8 cellular contexts compared by ENCODE assay signal in the genomic region with DNA sequence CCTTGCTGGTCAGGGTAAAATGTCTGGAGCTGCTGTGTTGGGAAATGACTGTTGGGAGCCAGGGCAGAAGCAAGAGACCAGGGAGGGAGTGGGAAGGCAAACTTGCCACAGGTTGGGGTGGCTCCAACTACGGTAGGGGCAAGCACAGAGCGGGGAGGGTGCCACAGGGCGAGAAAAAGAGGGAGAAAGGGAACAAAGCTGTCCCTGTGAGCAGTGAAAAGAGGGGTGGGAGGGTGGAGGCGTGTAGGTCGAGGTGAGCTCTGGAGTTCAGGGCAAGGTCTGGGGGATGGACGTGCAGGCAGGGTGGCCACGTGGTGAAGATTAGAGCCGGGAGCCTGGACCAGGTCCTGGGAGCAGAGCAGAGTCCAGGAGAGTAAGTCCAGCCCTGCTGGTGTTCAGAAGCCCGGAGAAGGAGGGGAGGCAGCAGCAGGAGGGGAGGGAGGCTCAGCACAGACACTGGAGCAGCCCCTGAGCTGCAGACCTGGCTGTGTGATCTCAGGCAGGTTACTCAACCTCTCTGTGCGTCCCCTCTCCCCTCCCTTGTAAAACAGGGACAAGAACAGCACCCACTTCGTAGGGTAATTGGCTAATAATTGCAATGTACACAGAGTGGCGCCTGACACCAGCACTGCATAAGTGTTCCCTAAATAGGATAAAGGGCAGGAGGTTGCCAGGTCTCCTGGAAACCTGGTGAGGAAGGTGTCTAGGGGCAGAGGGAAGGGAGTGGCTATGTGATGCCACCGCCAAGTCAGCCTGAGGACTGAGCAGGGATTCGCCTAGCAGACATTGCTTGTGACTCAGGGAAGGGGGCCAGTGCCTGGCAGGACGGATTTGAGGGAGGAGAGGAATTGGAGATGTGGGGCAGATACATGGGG. TPM values are rescaled to one million over a fixed set of nuclear protein-coding genes. Genes with fewer than 3 reads are reported as not detected.
A peak's percentile ranks its signal among the peaks of the same experiment; 100 is the strongest.
DNase-seq lines count a peak whose midpoint lies in the region; ATAC-seq and TF ChIP-seq lines count a peak whose summit lies in the region.

No MANE protein-coding gene starts in this region.

- POLR2A ChIA-PET in OCI-LY7 (lab: Charles Lee): no interaction called here

- H3K4me1 ChIP-seq in liver (ENCODE audit: control insufficient read depth in 4 of 4, insufficient read depth in 4 of 4, low read length in 3 of 4): peaks cover 17 to 69% (median 50%) of the 10 kb centered on the region in 4 donors
- H3K4me1 ChIP-seq in transverse colon: peaks cover 22 to 65% (median 49%) of the 10 kb centered on the region in 4 donors
- H3K4me1 ChIP-seq in OCI-LY7 (ENCODE audit: insufficient read depth, low read length, poor library complexity, severe bottlenecking): peaks cover 46% of the 10 kb centered on the region

- TF ChIP-seq CTCF in liver (IDR thresholded peaks at IDR 0.05; ENCODE audit: low read depth, low read length, missing input control): no peak
- no peak for TF ChIP-seq CTCF in transverse colon (IDR thresholded peaks at IDR 0.05)
- TF ChIP-seq CTCF in OCI-LY7 (conservative IDR thresholded peaks at IDR 0.05; ENCODE audit: low read length): no peak

- intact Hi-C loops in activated naive CD4-positive, alpha-beta T cell treated with anti-CD3 and anti-CD28 coated beads for 36 hours (cut with micrococcal nuclease): loop anchor here (1.0 to 5.0 kb wide), 4 partner anchors 21 to 301 kb away; partner anchors contain the start of genes ARID3A and PTBP1
- intact Hi-C loops in transverse colon (cut with DNase I; ENCODE audit: low total_unique reads) (no loop called here), OCI-LY7 (cut with micrococcal nuclease; ENCODE audit: unreplicated experiment) (no loop called here)

- H3K9me3 ChIP-seq in liver (ENCODE audit: control insufficient read depth in 4 of 4, low read length in 3 of 4) (no peaks in the 10 kb centered on the region), transverse colon (no peaks in the 10 kb centered on the region), OCI-LY7 (ENCODE audit: low read length) (no peaks in the 10 kb centered on the region)

- H3K4me2 ChIP-seq in OCI-LY7 (ENCODE audit: low read length): no peak overlapping the region

- peaks cover 8% of the 10 kb centered on the region for H3K36me3 Mint-ChIP-seq in activated naive CD4-positive, alpha-beta T cell treated with anti-CD3 and anti-CD28 coated beads for 36 hours (ENCODE audit: low read depth)
- H3K36me3 Mint-ChIP-seq in activated naive CD4-positive, alpha-beta T cell treated with anti-CD3 and anti-CD28 coated beads, Interleukin-2, amount 50 U/mL, for 72 hours: peaks cover 11 to 15% of the 10 kb centered on the region in 2 donors

- no peaks in the 10 kb centered on the region for H3K27me3 Mint-ChIP-seq in activated naive CD4-positive, alpha-beta T cell treated with anti-CD3 and anti-CD28 coated beads for 36 hours (ENCODE audit: low read depth)

- DNase-seq in activated naive CD4-positive, alpha-beta T cell treated with anti-CD3 and anti-CD28 coated beads for 36 hours: no peak
- no peak for DNase-seq in activated naive CD4-positive, alpha-beta T cell treated with Interleukin-2 at 50 U/mL for 16 hours
- DNase-seq in activated naive CD4-positive, alpha-beta T cell treated with anti-CD3 and anti-CD28 coated beads, Interleukin-2, amount 50 U/mL, for 72 hours (ENCODE audit: low spot score in 2 of 2): no peak
- DNase-seq in transverse colon (peak; percentile 46), COR-L47 (lab: John Stamatoyannopoulos, UW) (no peak), OCI-LY7 (ENCODE audit: low spot score) (no peak)

- no peak for TF ChIP-seq POLR2A in transverse colon (IDR thresholded peaks at IDR 0.05)

- H3K27ac ChIP-seq in liver (ENCODE audit: low read depth in 1 of 2, low read length in 2 of 2): peak overlapping the region; percentile 88 to 97
- peak overlapping the region; percentile 34 to 100 (median 57) for H3K27ac ChIP-seq in transverse colon
- no peak overlapping the region for H3K27ac ChIP-seq in OCI-LY7 (ENCODE audit: low read depth, low read length, poor library complexity, severe bottlenecking)

- CTCF ChIA-PET in activated naive CD4-positive, alpha-beta T cell treated with anti-CD3 and anti-CD28 coated beads for 36 hours (lab: Charles Lee): no interaction called here
- CTCF ChIA-PET in OCI-LY7 (lab: Charles Lee; ENCODE audit: unreplicated experiment): no interaction called here

- BruUV-seq in OCI-LY7 (replicated peaks; lab: Mats Ljungman, UMichigan): no TSS peak

- peak overlapping the region; percentile 81 for H3K27ac Mint-ChIP-seq in activated naive CD4-positive, alpha-beta T cell treated with anti-CD3 and anti-CD28 coated beads for 36 hours
- H3K27ac Mint-ChIP-seq in activated naive CD4-positive, alpha-beta T cell treated with anti-CD3 and anti-CD28 coated beads, Interleukin-2, amount 50 U/mL, for 72 hours: peak overlapping the region; percentile 78 to 87

- no peaks in the 10 kb centered on the region for H3K27me3 ChIP-seq in liver (ENCODE audit: control insufficient read depth in 4 of 4, insufficient read depth in 4 of 4, low read length in 3 of 4)
- no peaks in the 10 kb centered on the region for H3K27me3 ChIP-seq in transverse colon

- no peak for TF ChIP-seq EP300 in transverse colon (IDR thresholded peaks at IDR 0.05; ENCODE audit: low read depth)

- H3K9me3 Mint-ChIP-seq in activated naive CD4-positive, alpha-beta T cell treated with anti-CD3 and anti-CD28 coated beads for 36 hours: peaks cover 4% of the 10 kb centered on the region
- H3K9me3 Mint-ChIP-seq in activated naive CD4-positive, alpha-beta T cell treated with anti-CD3 and anti-CD28 coated beads, Interleukin-2, amount 50 U/mL, for 72 hours: peaks cover 0 to 6% of the 10 kb centered on the region in 2 donors

- peak; percentile 18 to 32 for TF ChIP-seq RAD21 in liver (IDR thresholded peaks at IDR 0.05)

- no peaks in the 10 kb centered on the region for H3K36me3 ChIP-seq in liver (ENCODE audit: control insufficient read depth in 4 of 4, insufficient read depth in 3 of 4, low read depth in 1 of 4, low read length in 3 of 4)
- H3K36me3 ChIP-seq in transverse colon: peaks cover 0 to 4% (median 0%) of the 10 kb centered on the region in 4 donors
- peaks cover 5% of the 10 kb centered on the region; the same call in 1 of the 2 replicates for H3K36me3 ChIP-seq in OCI-LY7 (ENCODE audit: insufficient read depth, low read length)

- H3K79me2 ChIP-seq in OCI-LY7 (ENCODE audit: insufficient read depth, low read depth, low read length): peaks cover 16% of the 10 kb centered on the region

- no peak for ATAC-seq in activated naive CD4-positive, alpha-beta T cell treated with anti-CD3 and anti-CD28 coated beads, Interleukin-2, amount 50 U/mL, for 72 hours
- ATAC-seq in GM18517 (IDR thresholded peaks at IDR 0.05; ENCODE audit: unreplicated experiment): no peak

- 26% methylated on average over 15 of the region's 15 CpGs for WGBS in liver
- WGBS in transverse colon (ENCODE audit: low coverage in 1 of 2), 2 donors: 36 to 47% methylated on average over 5 to 15 of the region's 15 CpGs

- H3K4me3 ChIP-seq in liver (ENCODE audit: low read depth in 1 of 3, low read length in 3 of 3): no peak overlapping the region
- no peak overlapping the region for H3K4me3 ChIP-seq in transverse colon
- H3K4me3 ChIP-seq in OCI-LY7 (ENCODE audit: low read depth, low read length, poor library complexity, severe bottlenecking): no peak overlapping the region

- in situ Hi-C loops in transverse colon (cut with MboI; ENCODE audit: low pct_ligation_motif_present in 1 of 4, low pct_unique_long_range_greater_than_20kb in 1 of 4, low sequenced_read_pairs in 3 of 4): no loop called here

- H4K20me1 ChIP-seq in OCI-LY7 (ENCODE audit: insufficient read depth, low read length): 0 out of 2 replicates have a peak, but pooled peaks cover 4% of the 10 kb centered on the region

- no peak overlapping the region for H3K4me3 Mint-ChIP-seq in activated naive CD4-positive, alpha-beta T cell treated with anti-CD3 and anti-CD28 coated beads for 36 hours

- H3K4me1 Mint-ChIP-seq in activated naive CD4-positive, alpha-beta T cell treated with anti-CD3 and anti-CD28 coated beads for 36 hours (ENCODE audit: low read depth): peaks cover 88% of the 10 kb centered on the region

- H3K9me2 ChIP-seq in OCI-LY7 (ENCODE audit: insufficient read depth, low read length): no peaks in the 10 kb centered on the region

- H2AFZ ChIP-seq in OCI-LY7 (ENCODE audit: low read length): no peak overlapping the region

- peak overlapping the region; percentile 14 to 73 for H3K9ac ChIP-seq in liver (ENCODE audit: low read depth in 1 of 2, low read length in 2 of 2)

RNA-seq across cellular contexts. Expression of gene POLR2E, which starts 3.2 kb away (rescaled TPM):
- 100 to 1,000 TPM; 238 to 258 TPM for total RNA-seq in activated naive CD4-positive, alpha-beta T cell treated with anti-CD3 and anti-CD28 coated beads for 36 hours
- total RNA-seq in activated naive CD4-positive, alpha-beta T cell treated with anti-CD3 and anti-CD28 coated beads, Interleukin-2, amount 50 U/mL, for 72 hours: 100 to 1,000 TPM; 248 to 259 TPM
- 100 to 1,000 TPM in 1 of 2 donors, 10 to 100 TPM in 1; 51.8 to 168 TPM for total RNA-seq in liver
- 100 to 1,000 TPM; 175 to 211 TPM for polyA plus RNA-seq in liver
- total RNA-seq in transverse colon: 100 to 1,000 TPM in 2 of 4 donors, 10 to 100 TPM in 2; 74.8 to 167 (median 103) TPM
- total RNA-seq in OCI-LY7 (2014; rRNA removed; shearing (Covaris generic)): 153 and 165 TPM in 2 replicates
- total RNA-seq in OCI-LY7 (2022): 160 and 193 TPM in 2 replicates

RNA-seq across cellular contexts. Expression of gene GPX4, which starts 5.4 kb away (rescaled TPM):
- 100 to 1,000 TPM; 244 to 253 TPM for total RNA-seq in activated naive CD4-positive, alpha-beta T cell treated with anti-CD3 and anti-CD28 coated beads for 36 hours
- total RNA-seq in activated naive CD4-positive, alpha-beta T cell treated with anti-CD3 and anti-CD28 coated beads, Interleukin-2, amount 50 U/mL, for 72 hours: 100 to 1,000 TPM; 154 to 316 TPM
- total RNA-seq in liver (100 to 1,000 TPM; 122 to 149 TPM), transverse colon (100 to 1,000 TPM; 115 to 426 (median 261) TPM), OCI-LY7 (2022) (148 and 156 TPM in 2 replicates)
- 100 to 1,000 TPM; 447 to 558 TPM for polyA plus RNA-seq in liver
- total RNA-seq in OCI-LY7 (2014; rRNA removed; shearing (Covaris generic)): 184 and 203 TPM in 2 replicates

RNA-seq across cellular contexts. Expression of gene ARHGAP45, which starts 31.4 kb away (rescaled TPM):
- total RNA-seq in activated naive CD4-positive, alpha-beta T cell treated with anti-CD3 and anti-CD28 coated beads for 36 hours: 100 to 1,000 TPM; 123 to 136 TPM
- 100 to 1,000 TPM; 171 to 174 TPM for total RNA-seq in activated naive CD4-positive, alpha-beta T cell treated with anti-CD3 and anti-CD28 coated beads, Interleukin-2, amount 50 U/mL, for 72 hours
- 10 to 100 TPM; 13.6 to 27.5 TPM for total RNA-seq in liver
- 1 to 10 TPM; 3.3 to 5.8 TPM for polyA plus RNA-seq in liver
- total RNA-seq in transverse colon: 100 to 1,000 TPM in 1 of 4 donors, 10 to 100 TPM in 2, 1 to 10 TPM in 1; 10.0 to 174 (median 76.9) TPM
- total RNA-seq in OCI-LY7 (2014; rRNA removed; shearing (Covaris generic)): 132 and 135 TPM in 2 replicates
- 138 and 143 TPM in 2 replicates for total RNA-seq in OCI-LY7 (2022)

RNA-seq across cellular contexts. Expression of gene ABCA7, which starts 58.5 kb away (rescaled TPM):
- 10 to 100 TPM; 24.4 to 30.1 TPM for total RNA-seq in activated naive CD4-positive, alpha-beta T cell treated with anti-CD3 and anti-CD28 coated beads for 36 hours
- total RNA-seq in activated naive CD4-positive, alpha-beta T cell treated with anti-CD3 and anti-CD28 coated beads, Interleukin-2, amount 50 U/mL, for 72 hours: 100 to 1,000 TPM in 1 of 2 donors, 10 to 100 TPM in 1; 17.8 to 105 TPM
- total RNA-seq in liver: 10 to 100 TPM in 1 of 2 donors, 1 to 10 TPM in 1; 5.3 to 60.9 TPM
- 1 to 10 TPM; 3.0 to 4.4 TPM for polyA plus RNA-seq in liver
- total RNA-seq in transverse colon: 100 to 1,000 TPM in 1 of 4 donors, 10 to 100 TPM in 3; 47.1 to 128 (median 82.0) TPM
- total RNA-seq in OCI-LY7 (2014; rRNA removed; shearing (Covaris generic)): 22.5 and 43.3 TPM in 2 replicates
- total RNA-seq in OCI-LY7 (2022): 66.6 and 74.4 TPM in 2 replicates
